Comparison of ENCODE assay signal across 8 cellular contexts in the genomic region with DNA sequence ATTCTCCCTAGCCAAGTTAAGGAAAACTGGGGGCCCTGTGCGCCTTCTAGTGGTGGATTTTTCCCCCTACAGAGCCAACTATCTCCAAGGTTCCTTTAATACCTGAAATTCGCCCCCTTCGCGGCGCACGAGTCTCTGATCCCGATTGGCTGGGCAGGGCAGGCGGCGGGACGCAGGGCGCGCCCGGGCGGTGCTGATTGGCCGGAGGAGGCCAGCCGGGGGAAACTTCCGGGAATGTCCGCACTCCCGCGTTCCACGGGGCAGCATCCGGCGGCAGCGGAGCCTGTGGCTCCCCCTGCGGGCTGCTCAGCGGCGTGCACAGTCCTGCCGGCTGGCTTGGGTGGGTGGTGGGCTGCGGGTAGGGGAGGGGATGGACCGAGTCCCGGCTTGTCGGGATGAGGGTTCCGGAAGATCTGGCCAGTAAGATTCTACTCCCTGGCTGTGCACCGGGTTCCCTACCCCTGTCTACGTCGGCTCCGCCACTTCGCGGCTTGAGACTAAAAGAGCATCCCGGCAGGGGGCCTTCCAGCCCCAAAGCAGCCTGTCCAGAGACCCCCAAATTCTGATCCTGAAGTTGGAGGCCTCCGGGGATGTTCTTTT. TPM values are rescaled to one million over a fixed set of nuclear protein-coding genes. Genes with fewer than 3 reads are reported as not detected.
A peak's percentile ranks its signal among the peaks of the same experiment; 100 is the strongest.
DNase-seq lines count a peak whose midpoint lies in the region; ATAC-seq and TF ChIP-seq lines count a peak whose summit lies in the region.

TSS of gene NABP2 (plus strand) at position 241 of the 600 bp plus-strand sequence. CDS start 515 bp downstream, outside the sequence.

- no peaks in the 10 kb centered on the region for H3K27me3 Mint-ChIP-seq in natural killer cell treated with Interleukin-12 subunit alpha and Interleukin-12 subunit beta and Interleukin-15 and Interleukin-18, amount 100 ng/mL, for 72 hours

- peak within 1 kb of the TSS; percentile 75 for H3K4me3 ChIP-seq in LNCaP clone FGC (ENCODE audit: low read depth, low read length)

- DNase-seq in H4 (ENCODE audit: low spot score) = peak; percentile 96
- DNase-seq in LNCaP clone FGC (ENCODE audit: low read depth) = peak; percentile 92
- DNase-seq in SHP77 (lab: John Stamatoyannopoulos, UW) = peak; percentile 94 to 96
- peak; percentile 89 for DNase-seq in activated effector memory CD4-positive, alpha-beta T cell treated with Interleukin-2 at 50 U/mL for 16 hours
- peak; percentile 99 for DNase-seq in fibroblast of peridontal ligament (ENCODE audit: extremely low read depth)
- peak; percentile 99 for DNase-seq in natural killer cell treated with Interleukin-12 subunit alpha and Interleukin-12 subunit beta and Interleukin-15 and Interleukin-18, amount 100 ng/mL, for 72 hours (ENCODE audit: low spot score)
- DNase-seq in stimulated activated naive CD8-positive, alpha-beta T cell treated with anti-CD3 and anti-CD28 coated beads, Interleukin-15, Interleukin-2, amounts not matched to agents 100 U/mL and 50 U/mL, for 24 hours = peak; percentile 97

- TF ChIP-seq CTCF in LNCaP clone FGC (IDR thresholded peaks at IDR 0.05; ENCODE audit: control insufficient read depth, extremely low read depth, insufficient read depth) = peak; percentile 79

- peak within 1 kb of the TSS; percentile 86 for H3K9ac ChIP-seq in ES-I3 (ENCODE audit: low read depth, low read length)

- H3K36me3 Mint-ChIP-seq in natural killer cell treated with Interleukin-12 subunit alpha and Interleukin-12 subunit beta and Interleukin-15 and Interleukin-18, amount 100 ng/mL, for 72 hours = no peaks in the 10 kb centered on the region

- H3K27ac Mint-ChIP-seq in natural killer cell treated with Interleukin-12 subunit alpha and Interleukin-12 subunit beta and Interleukin-15 and Interleukin-18, amount 100 ng/mL, for 72 hours = peak within 1 kb of the TSS; percentile 92 to 98

- peaks cover 3% of the 10 kb centered on the region; the same call in 1 of the 2 replicates for H3K4me1 ChIP-seq in ES-I3 (ENCODE audit: insufficient read depth, low read length)

- H3K4me1 Mint-ChIP-seq in natural killer cell treated with Interleukin-12 subunit alpha and Interleukin-12 subunit beta and Interleukin-15 and Interleukin-18, amount 100 ng/mL, for 72 hours (ENCODE audit: low read depth in 2 of 2) = peaks cover 35 to 48% of the 10 kb centered on the region in 2 donors

- H3K9me3 Mint-ChIP-seq in natural killer cell treated with Interleukin-12 subunit alpha and Interleukin-12 subunit beta and Interleukin-15 and Interleukin-18, amount 100 ng/mL, for 72 hours = no peaks in the 10 kb centered on the region

- H3K36me3 ChIP-seq in ES-I3 (ENCODE audit: insufficient read depth, low read length) = no peaks in the 10 kb centered on the region

- H3K9me3 ChIP-seq in ES-I3 (ENCODE audit: control insufficient read depth, insufficient read depth, low read length) = no peaks in the 10 kb centered on the region

- peak; percentile 93 to 94 for ATAC-seq in natural killer cell treated with Interleukin-12 subunit alpha and Interleukin-12 subunit beta and Interleukin-15 and Interleukin-18, amount 100 ng/mL, for 72 hours
- peak; percentile 91 for ATAC-seq in stimulated activated naive CD8-positive, alpha-beta T cell treated with anti-CD3 and anti-CD28 coated beads, Interleukin-15, Interleukin-2, amounts not matched to agents 100 U/mL and 50 U/mL, for 24 hours

- peak within 1 kb of the TSS; percentile 88 for H3K4me3 Mint-ChIP-seq in natural killer cell treated with Interleukin-12 subunit alpha and Interleukin-12 subunit beta and Interleukin-15 and Interleukin-18, amount 100 ng/mL, for 72 hours

RNA-seq across cellular contexts. Expression of gene NABP2, which starts in this region (rescaled TPM):
- 65.8 and 87.5 TPM in 2 replicates for total RNA-seq in H4 (2014; rRNA removed; shearing (Covaris generic))
- total RNA-seq in natural killer cell treated with Interleukin-12 subunit alpha and Interleukin-12 subunit beta and Interleukin-15 and Interleukin-18, amount 100 ng/mL, for 72 hours = 10 to 100 TPM; 66.3 to 81.6 TPM

Comparison
In these comparisons a context has a peak if more than half of its experiments do, and no peak if none do; other contexts are left out.
1. Peak in every context shown above with its lines: DNase-seq, ATAC-seq and H3K4me3 ChIP-seq.